Comparison of ENCODE assay signal across 23 cellular contexts in genomic region chrX:6159468-6159867, GRCh38.
DNase-seq lines count a peak whose midpoint lies in the region; ATAC-seq and TF ChIP-seq lines count a peak whose summit lies in the region.
"Had no signal": no experiment of that assay in that cellular context is flagged by ENCODE, and none has a peak within 500 bp of the region (broad histone marks: within the 10 kb centered on the region; RNA-seq: fewer than 3 reads in every experiment).

No MANE protein-coding gene starts in this region.

- no peaks in the 10 kb centered on the region for H3K27me3 Mint-ChIP-seq in nephron (ENCODE audit: low read depth)
- H3K27me3 Mint-ChIP-seq: CD4-positive, alpha-beta memory T cell had no signal

- H3K36me3 ChIP-seq in Peyer's patch, result no peaks in the 10 kb centered on the region
- H3K36me3 ChIP-seq: HAP-1 had no signal

- TF ChIP-seq CTCF in nephron (IDR thresholded peaks at IDR 0.05; ENCODE audit: unreplicated experiment in 3 of 3) (no peak), Peyer's patch (IDR thresholded peaks at IDR 0.05) (no peak)

- H3K9me3 ChIP-seq in Peyer's patch, result no peaks in the 10 kb centered on the region
- H3K9me3 ChIP-seq: HAP-1, SK-N-SH had no signal

- peak overlapping the region; percentile 4 to 65 (median 39) for H3K27ac Mint-ChIP-seq in nephron
- H3K27ac Mint-ChIP-seq: CD4-positive, alpha-beta memory T cell; GM23338; HFFc6 had no signal

- peak; percentile 64 for DNase-seq in Caki2 (ENCODE audit: low read depth)
- DNase-seq in H4 (ENCODE audit: low spot score), result peak; percentile 11
- peak; percentile 31 for DNase-seq in astrocyte of the hippocampus (ENCODE audit: low read depth, low spot score)
- DNase-seq in DMS153 (lab: John Stamatoyannopoulos, UW), result no peak
- DNase-seq in Peyer's patch, result no peak
- DNase-seq: C1 segment of cervical spinal cord; CD4-positive, alpha-beta memory T cell; COR-L47; DND-41; HFFc6; Kasumi-1; NCI-H1105 treated with DMSO at 0.1 percent for 48 hours; NCI-H146; NCI-H1930; NCI-H2227 treated with DMSO at 0.1 percent for 48 hours; NCI-H510A; SK-N-SH had no signal

- no peak overlapping the region for H3K4me3 Mint-ChIP-seq in nephron
- H3K4me3 Mint-ChIP-seq: CD4-positive, alpha-beta memory T cell; GM23338; HFFc6 had no signal

- no peaks in the 10 kb centered on the region for H3K9me3 Mint-ChIP-seq in nephron

- no peaks in the 10 kb centered on the region for H3K4me1 ChIP-seq in Peyer's patch
- H3K4me1 ChIP-seq: HAP-1 had no signal

- in situ Hi-C loops in Caki2 (cut with HindIII; ENCODE audit: low pct_unique_long_range_greater_than_20kb, low sequenced_read_pairs), result no loop called here

- ATAC-seq in GM21723 (IDR thresholded peaks at IDR 0.05; ENCODE audit: unreplicated experiment) (no peak), GM21528 (IDR thresholded peaks at IDR 0.05; ENCODE audit: low FRiP score, unreplicated experiment) (no peak)
- ATAC-seq: GM23338, K562 had no signal

- TF ChIP-seq POLR2A in Peyer's patch (IDR thresholded peaks at IDR 0.05), result no peak

- peaks cover 7% of the 10 kb centered on the region for H3K36me3 Mint-ChIP-seq in nephron (ENCODE audit: low read depth)
- H3K36me3 Mint-ChIP-seq: CD4-positive, alpha-beta memory T cell had no signal

- H3K27me3 ChIP-seq in Peyer's patch, result no peaks in the 10 kb centered on the region

- peaks cover 5% of the 10 kb centered on the region for H3K4me1 Mint-ChIP-seq in nephron
- H3K4me1 Mint-ChIP-seq: CD4-positive, alpha-beta memory T cell; GM23338 had no signal

- no peak overlapping the region for H3K27ac ChIP-seq in Peyer's patch

- H3K4me3 ChIP-seq in Peyer's patch, result no peak overlapping the region
- H3K4me3 ChIP-seq: GM23338, HAP-1, K562 had no signal

Comparison
In these comparisons a context has a peak if more than half of its experiments do, and no peak if none do; other contexts are left out.
1. DNase-seq: peak in Caki2 (single experiment), H4 (single experiment) and astrocyte of the hippocampus (single experiment); none in DMS153 (single experiment) and Peyer's patch (0 of 3).